In the genomic region with DNA sequence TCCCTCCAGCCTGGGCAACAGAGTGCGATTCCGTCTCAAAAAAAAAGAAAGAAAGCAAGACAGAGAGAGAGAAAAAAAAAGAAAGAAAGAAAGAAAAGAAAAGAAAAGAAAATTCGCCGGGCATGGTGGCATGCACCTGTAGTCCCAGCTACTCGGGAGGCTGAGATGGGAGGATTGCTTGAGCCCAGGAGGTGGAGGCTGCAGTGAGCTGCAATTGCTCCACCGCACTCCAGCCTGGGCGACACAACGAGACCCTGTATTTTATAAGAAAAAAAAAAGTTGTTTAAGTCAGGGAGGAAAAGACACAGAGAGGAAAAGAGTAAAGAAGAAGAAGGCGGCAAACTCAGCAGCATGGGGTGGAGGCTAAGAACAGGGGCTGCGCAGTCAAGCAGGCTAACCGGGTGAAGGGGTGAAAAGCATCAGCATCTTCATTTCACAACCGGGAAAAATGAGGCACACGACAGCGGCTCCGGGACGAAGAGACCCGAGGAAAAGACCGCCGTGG, we compare ENCODE assay signal across 8 cellular contexts. TPM values are rescaled to one million over a fixed set of nuclear protein-coding genes. Genes with fewer than 3 reads are reported as not detected.
DNase-seq lines count a peak whose midpoint lies in the region; ATAC-seq and TF ChIP-seq lines count a peak whose summit lies in the region.

No MANE protein-coding gene starts in this region.

- peak overlapping the region; percentile 85 to 95 for H3K27ac Mint-ChIP-seq in natural killer cell

- DNase-seq in GM12864 (ENCODE audit: low read depth), result no peak
- no peak for DNase-seq in colonic mucosa
- DNase-seq in natural killer cell, result no peak
- no peak for DNase-seq in foreskin melanocyte
- DNase-seq in kidney tubule cell (ENCODE audit: low spot score), result no peak

- ATAC-seq in HG03521 (IDR thresholded peaks at IDR 0.05; ENCODE audit: unreplicated experiment) (peak; percentile 0), natural killer cell (peak; percentile 11 to 18 (median 14)), GM21576 (IDR thresholded peaks at IDR 0.05; ENCODE audit: unreplicated experiment) (no peak), HG03135 (IDR thresholded peaks at IDR 0.05; ENCODE audit: unreplicated experiment) (no peak)

- peaks cover 0 to under 1% of the 10 kb centered on the region in 2 donors for H3K27me3 Mint-ChIP-seq in natural killer cell (ENCODE audit: low read depth in 2 of 2)

- no peaks in the 10 kb centered on the region for H3K27me3 ChIP-seq in colonic mucosa

- H3K36me3 Mint-ChIP-seq in natural killer cell, result no peaks in the 10 kb centered on the region

- TF ChIP-seq CTCF in GM12864 (IDR thresholded peaks at IDR 0.05; ENCODE audit: low read depth, low read length, missing control alignments) (no peak), colonic mucosa (IDR thresholded peaks at IDR 0.05) (no peak), natural killer cell (IDR thresholded peaks at IDR 0.05) (no peak)

- peak overlapping the region in 1 of 2 donors; percentile 81 for H3K9ac ChIP-seq in colonic mucosa (ENCODE audit: low read depth in 2 of 2, low read length in 2 of 2)

- H3K9me3 ChIP-seq in colonic mucosa, result no peaks in the 10 kb centered on the region

- H3K4me3 ChIP-seq in GM12864 (ENCODE audit: low read depth, low read length) (peak overlapping the region; percentile 70), colonic mucosa (peak overlapping the region; percentile 90)

- H3K27ac ChIP-seq in colonic mucosa, result no peak overlapping the region

- no peaks in the 10 kb centered on the region for H3K4me1 ChIP-seq in colonic mucosa

- H3K4me1 Mint-ChIP-seq in natural killer cell, result peaks cover 37 to 42% of the 10 kb centered on the region in 2 donors

- H3K4me3 Mint-ChIP-seq in natural killer cell, result peak overlapping the region; percentile 93

- no peaks in the 10 kb centered on the region for H3K36me3 ChIP-seq in colonic mucosa

- H3K9me3 Mint-ChIP-seq in natural killer cell, result no peaks in the 10 kb centered on the region

- intact Hi-C loops in colonic mucosa (cut with DNase I) (loop anchor here (5.0 kb wide), 1 partner anchor 597 kb away; no protein-coding TSS in a partner anchor), natural killer cell (cut with micrococcal nuclease) (loop anchor here (2.0 kb wide), 1 partner anchor 754 kb away; the partner anchor contains the start of gene PRDM4)

RNA-seq across cellular contexts. Expression of gene FICD, which starts 0.6 kb away (rescaled TPM):
- total RNA-seq in colonic mucosa (1 to 10 TPM; 3.5 to 6.2 TPM), natural killer cell (1 to 10 TPM; 3.9 to 7.5 (median 6.6) TPM)

RNA-seq across cellular contexts. Expression of gene SART3, which starts 46.5 kb away (rescaled TPM):
- 10 to 100 TPM; 41.1 to 64.9 TPM for total RNA-seq in colonic mucosa
- 100 to 1,000 TPM in 1 of 3 donors, 10 to 100 TPM in 2; 76.5 to 107 (median 78.3) TPM for total RNA-seq in natural killer cell

RNA-seq across cellular contexts. Expression of gene ISCU, which starts 47.9 kb away (rescaled TPM):
- total RNA-seq in colonic mucosa, result 10 to 100 TPM; 93.7 to 97.5 TPM
- total RNA-seq in natural killer cell, result 100 to 1,000 TPM in 1 of 3 donors, 10 to 100 TPM in 2; 86.9 to 103 (median 97.4) TPM

Comparison
In these comparisons a context has a peak if more than half of its experiments do, and no peak if none do; other contexts are left out.
1. ATAC-seq: peak in HG03521 (single experiment) and natural killer cell (3 of 3); none in GM21576 (single experiment) and HG03135 (single experiment).